In the genomic region with DNA sequence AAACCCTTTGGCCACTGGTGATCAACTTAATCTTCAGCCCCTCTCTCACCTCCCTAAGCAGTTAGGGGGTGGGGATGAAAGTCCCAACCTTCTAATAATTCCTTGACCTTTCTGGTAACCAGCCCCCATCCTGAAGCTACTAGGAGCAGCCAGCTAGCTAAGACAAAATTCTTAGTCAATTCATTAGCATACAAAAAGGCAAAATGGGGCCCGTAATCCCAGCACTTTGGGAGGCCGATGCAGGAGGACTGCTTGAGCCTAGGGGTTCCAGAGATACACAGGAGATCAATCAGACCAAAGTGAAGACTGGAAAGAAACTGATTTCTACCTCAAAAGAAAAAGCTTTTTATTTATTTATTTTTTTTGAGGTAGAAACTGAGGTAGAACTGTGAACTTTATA, we compare ENCODE assay signal across 10 cellular contexts. TPM values are rescaled to one million over a fixed set of nuclear protein-coding genes. Genes with fewer than 3 reads are reported as not detected.
DNase-seq lines count a peak whose midpoint lies in the region; ATAC-seq and TF ChIP-seq lines count a peak whose summit lies in the region.
"Had no signal": no experiment of that assay in that cellular context is flagged by ENCODE, and none has a peak within 500 bp of the region (broad histone marks: within the 10 kb centered on the region; RNA-seq: fewer than 3 reads in every experiment).

No MANE protein-coding gene starts in this region.

- peak overlapping the region; percentile 100 for H3K4me3 Mint-ChIP-seq in activated naive CD8-positive, alpha-beta T cell treated with anti-CD3 and anti-CD28 coated beads, Interleukin-2, amount 50 U/mL, for 24 hours
- peak overlapping the region; percentile 29 for H3K4me3 Mint-ChIP-seq in mesothelial cell of epicardium

- CTCF ChIA-PET in HCT116 (lab: Charles Lee) = no interaction called here

- H3K79me2 ChIP-seq in HCT116 (ENCODE audit: insufficient read depth, low read length) = peaks cover 68% of the 10 kb centered on the region

- H3K36me3 Mint-ChIP-seq in activated naive CD8-positive, alpha-beta T cell treated with anti-CD3 and anti-CD28 coated beads, Interleukin-2, amount 50 U/mL, for 24 hours (ENCODE audit: low read depth) = peaks cover 29% of the 10 kb centered on the region
- no peaks in the 10 kb centered on the region for H3K36me3 Mint-ChIP-seq in mesothelial cell of epicardium

- TF ChIP-seq POLR2A in HCT116 (IDR thresholded peaks at IDR 0.05; ENCODE audit: borderline replicate concordance, extremely low read depth, insufficient read depth, insufficient read length) = no peak

- ATAC-seq in HCT116 (no peak), GM19023 (IDR thresholded peaks at IDR 0.05; ENCODE audit: unreplicated experiment) (no peak)
- ATAC-seq in activated naive CD8-positive, alpha-beta T cell treated with anti-CD3 and anti-CD28 coated beads, Interleukin-2, amount 50 U/mL, for 24 hours = no peak
- ATAC-seq: pancreas had no signal

- BruUV-seq in HCT116 (replicated peaks; lab: Mats Ljungman, UMichigan) = no TSS peak

- H3K4me1 ChIP-seq in BLaER1 treated with 17β-estradiol and CSF1 and Interleukin-3, amounts not matched to agents 10 nM and 100 nM = peaks cover 26 to 47% (median 36%) of the 10 kb centered on the region in 10 experiments
- H3K4me1 ChIP-seq in HCT116 (ENCODE audit: control insufficient read depth in 1 of 2, insufficient read depth in 2 of 2, low read length in 2 of 2) = peaks cover 6 to 15% of the 10 kb centered on the region in 2 experiments; a peak in 3 of 4 replicates

- no peaks in the 10 kb centered on the region for H3K9me2 ChIP-seq in HCT116 (ENCODE audit: insufficient read depth)

- H3K36me3 ChIP-seq in BLaER1 treated with 17β-estradiol and CSF1 and Interleukin-3, amounts not matched to agents 10 nM and 100 nM = peaks cover 0 to 31% (median 16%) of the 10 kb centered on the region in 11 experiments; a peak in 15 of 22 replicates
- H3K36me3 ChIP-seq in HCT116 (ENCODE audit: control insufficient read depth in 1 of 2, insufficient read depth in 2 of 2, low read length in 2 of 2) = no peaks in the 10 kb centered on the region
- H3K36me3 ChIP-seq: pancreas, transverse colon had no signal

- TF ChIP-seq CTCF in HCT116 (IDR thresholded peaks at IDR 0.05 in 2 of 3, conservative IDR thresholded peaks at IDR 0.05 in 1 of 3; ENCODE audit: borderline replicate concordance in 1 of 3, insufficient read depth in 1 of 3, low read depth in 2 of 3, low read length in 2 of 3) (no peak), mesothelial cell of epicardium (IDR thresholded peaks at IDR 0.05; ENCODE audit: unreplicated experiment) (no peak)

- POLR2A ChIA-PET in HCT116 (lab: Charles Lee) = no interaction called here

- no peaks in the 10 kb centered on the region for H3K9me3 Mint-ChIP-seq in activated naive CD8-positive, alpha-beta T cell treated with anti-CD3 and anti-CD28 coated beads, Interleukin-2, amount 50 U/mL, for 24 hours
- H3K9me3 Mint-ChIP-seq in mesothelial cell of epicardium = no peaks in the 10 kb centered on the region

- no peaks in the 10 kb centered on the region for H3K27me3 ChIP-seq in BLaER1 treated with 17β-estradiol and CSF1 and Interleukin-3, amounts not matched to agents 10 nM and 100 nM
- H3K27me3 ChIP-seq in HCT116 (ENCODE audit: insufficient read depth, low read length) = no peaks in the 10 kb centered on the region
- H3K27me3 ChIP-seq: pancreas, transverse colon had no signal

- peaks cover 7 to 64% (median 52%) of the 10 kb centered on the region in 11 experiments; a peak in 17 of 22 replicates for H4K20me1 ChIP-seq in BLaER1 treated with 17β-estradiol and CSF1 and Interleukin-3, amounts not matched to agents 10 nM and 100 nM
- peaks cover 9% of the 10 kb centered on the region; the same call in 1 of the 2 replicates for H4K20me1 ChIP-seq in HCT116 (ENCODE audit: insufficient read depth)

- H3K4me2 ChIP-seq in BLaER1 treated with 17β-estradiol and CSF1 and Interleukin-3, amounts not matched to agents 10 nM and 100 nM = peak overlapping the region; percentile 73 to 92 (median 87)
- peak overlapping the region; percentile 84; the same call in 1 of the 2 replicates for H3K4me2 ChIP-seq in HCT116 (ENCODE audit: low read length)

- H3K9ac ChIP-seq in BLaER1 treated with 17β-estradiol and CSF1 and Interleukin-3, amounts not matched to agents 10 nM and 100 nM = peak overlapping the region in 5 of 11 experiments; percentile 88 to 91 (median 90); a peak in 9 of 22 replicates
- no peak overlapping the region for H3K9ac ChIP-seq in HCT116 (ENCODE audit: low read length)

- DNase-seq in HCT116 (ENCODE audit: low read depth, low spot score) = no peak
- DNase-seq in activated naive CD8-positive, alpha-beta T cell treated with anti-CD3 and anti-CD28 coated beads, Interleukin-2, amount 50 U/mL, for 24 hours = no peak
- no peak for DNase-seq in mesothelial cell of epicardium (ENCODE audit: low spot score in 2 of 2, unreplicated experiment in 2 of 2)
- no peak for DNase-seq in hypothalamus (lab: John Stamatoyannopoulos, UW)
- no peak for DNase-seq in nucleus accumbens (lab: John Stamatoyannopoulos, UW)
- no peak for DNase-seq in mesenteric fat pad (ENCODE audit: low spot score)
- DNase-seq: pancreas, transverse colon had no signal

- peaks cover 0 to 10% (median 0%) of the 10 kb centered on the region in 11 experiments; a peak in 2 of 22 replicates for H3K9me3 ChIP-seq in BLaER1 treated with 17β-estradiol and CSF1 and Interleukin-3, amounts not matched to agents 10 nM and 100 nM (replicated peaks in 1 of 11)
- no peaks in the 10 kb centered on the region for H3K9me3 ChIP-seq in HCT116 (ENCODE audit: control insufficient read depth in 1 of 2, insufficient read depth in 1 of 2, low read depth in 1 of 2, low read length in 2 of 2)
- H3K9me3 ChIP-seq: pancreas, transverse colon had no signal

- intact Hi-C loops in HCT116 (cut with micrococcal nuclease) = no loop called here

- RAD21 ChIA-PET in HCT116 (lab: Charles Lee; ENCODE audit: low non-redundant PET in 1 of 2, low total read pairs in 2 of 2, uncharacterized antibody in 2 of 2, unreplicated experiment in 2 of 2) = no interaction called here

- H2AFZ ChIP-seq in HCT116 (ENCODE audit: low read depth, low read length, poor library complexity, severe bottlenecking) = no peak overlapping the region

- H3K4me1 Mint-ChIP-seq in activated naive CD8-positive, alpha-beta T cell treated with anti-CD3 and anti-CD28 coated beads, Interleukin-2, amount 50 U/mL, for 24 hours = peaks cover 62% of the 10 kb centered on the region
- peaks cover 33% of the 10 kb centered on the region for H3K4me1 Mint-ChIP-seq in mesothelial cell of epicardium

- no peak overlapping the region for H3K27ac ChIP-seq in BLaER1 treated with 17β-estradiol and CSF1 and Interleukin-3, amounts not matched to agents 10 nM and 100 nM
- H3K27ac ChIP-seq in HCT116 (ENCODE audit: low read depth, low read length) = no peak overlapping the region
- H3K27ac ChIP-seq: pancreas had no signal

- no peak overlapping the region for H3K27ac Mint-ChIP-seq in activated naive CD8-positive, alpha-beta T cell treated with anti-CD3 and anti-CD28 coated beads, Interleukin-2, amount 50 U/mL, for 24 hours
- no peak overlapping the region for H3K27ac Mint-ChIP-seq in mesothelial cell of epicardium

- H3K4me3 ChIP-seq in BLaER1 treated with 17β-estradiol and CSF1 and Interleukin-3, amounts not matched to agents 10 nM and 100 nM = peak overlapping the region in 9 of 10 experiments; percentile 73 to 98 (median 90); a peak in 15 of 20 replicates
- no peak overlapping the region for H3K4me3 ChIP-seq in HCT116 (replicated peaks in 1 of 2; ENCODE audit: low read depth in 1 of 2, low read length in 2 of 2)

- no peaks in the 10 kb centered on the region for H3K27me3 Mint-ChIP-seq in activated naive CD8-positive, alpha-beta T cell treated with anti-CD3 and anti-CD28 coated beads, Interleukin-2, amount 50 U/mL, for 24 hours
- no peaks in the 10 kb centered on the region for H3K27me3 Mint-ChIP-seq in mesothelial cell of epicardium (ENCODE audit: low read depth)

- TF ChIP-seq RAD21 in HCT116 (IDR thresholded peaks at IDR 0.05; ENCODE audit: low read depth) = no peak

TF ChIP-seq in HCT116, 20 proteins besides CTCF, POLR2A, EP300 and RAD21 (continues in another document):
- TF ChIP-seq, protein P1, sequence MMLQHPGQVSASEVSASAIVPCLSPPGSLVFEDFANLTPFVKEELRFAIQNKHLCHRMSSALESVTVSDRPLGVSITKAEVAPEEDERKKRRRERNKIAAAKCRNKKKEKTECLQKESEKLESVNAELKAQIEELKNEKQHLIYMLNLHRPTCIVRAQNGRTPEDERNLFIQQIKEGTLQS (IDR thresholded peaks at IDR 0.05) = no peak
- TF ChIP-seq CBX3 (IDR thresholded peaks at IDR 0.05; ENCODE audit: low read depth) = no peak
- TF ChIP-seq, protein P2, sequence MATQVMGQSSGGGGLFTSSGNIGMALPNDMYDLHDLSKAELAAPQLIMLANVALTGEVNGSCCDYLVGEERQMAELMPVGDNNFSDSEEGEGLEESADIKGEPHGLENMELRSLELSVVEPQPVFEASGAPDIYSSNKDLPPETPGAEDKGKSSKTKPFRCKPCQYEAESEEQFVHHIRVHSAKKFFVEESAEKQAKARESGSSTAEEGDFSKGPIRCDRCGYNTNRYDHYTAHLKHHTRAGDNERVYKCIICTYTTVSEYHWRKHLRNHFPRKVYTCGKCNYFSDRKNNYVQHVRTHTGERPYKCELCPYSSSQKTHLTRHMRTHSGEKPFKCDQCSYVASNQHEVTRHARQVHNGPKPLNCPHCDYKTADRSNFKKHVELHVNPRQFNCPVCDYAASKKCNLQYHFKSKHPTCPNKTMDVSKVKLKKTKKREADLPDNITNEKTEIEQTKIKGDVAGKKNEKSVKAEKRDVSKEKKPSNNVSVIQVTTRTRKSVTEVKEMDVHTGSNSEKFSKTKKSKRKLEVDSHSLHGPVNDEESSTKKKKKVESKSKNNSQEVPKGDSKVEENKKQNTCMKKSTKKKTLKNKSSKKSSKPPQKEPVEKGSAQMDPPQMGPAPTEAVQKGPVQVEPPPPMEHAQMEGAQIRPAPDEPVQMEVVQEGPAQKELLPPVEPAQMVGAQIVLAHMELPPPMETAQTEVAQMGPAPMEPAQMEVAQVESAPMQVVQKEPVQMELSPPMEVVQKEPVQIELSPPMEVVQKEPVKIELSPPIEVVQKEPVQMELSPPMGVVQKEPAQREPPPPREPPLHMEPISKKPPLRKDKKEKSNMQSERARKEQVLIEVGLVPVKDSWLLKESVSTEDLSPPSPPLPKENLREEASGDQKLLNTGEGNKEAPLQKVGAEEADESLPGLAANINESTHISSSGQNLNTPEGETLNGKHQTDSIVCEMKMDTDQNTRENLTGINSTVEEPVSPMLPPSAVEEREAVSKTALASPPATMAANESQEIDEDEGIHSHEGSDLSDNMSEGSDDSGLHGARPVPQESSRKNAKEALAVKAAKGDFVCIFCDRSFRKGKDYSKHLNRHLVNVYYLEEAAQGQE (IDR thresholded peaks at IDR 0.05; ENCODE audit: low read depth) = no peak
- no peak for TF ChIP-seq TCF7L2 (IDR thresholded peaks at IDR 0.05; ENCODE audit: borderline replicate concordance, extremely low read depth, insufficient read depth, insufficient read length)
- no peak for TF ChIP-seq EGR1 (IDR thresholded peaks at IDR 0.05; ENCODE audit: low read depth)
- no peak for TF ChIP-seq YY1 (IDR thresholded peaks at IDR 0.05; ENCODE audit: extremely low read depth, insufficient replicate concordance, low read depth, low read length)

RNA-seq across cellular contexts. Expression of a gene that starts 1.8 kb away (rescaled TPM):
- 40.5 TPM for total RNA-seq in HCT116 (2021; ENCODE audit: unreplicated experiment)
- polyA plus RNA-seq in HCT116 (2012) = 13.2 and 13.8 TPM in 2 replicates
- total RNA-seq in mesothelial cell of epicardium = 45.6 to 48.3 TPM (median 47.7 TPM) in 3 replicates
- 27.4 TPM for total RNA-seq in mesenteric fat pad

Comparison
In these comparisons a context has a peak if more than half of its experiments do, and no peak if none do; other contexts are left out.
1. H3K4me3 ChIP-seq: peak in BLaER1 treated with 17β-estradiol and CSF1 and Interleukin-3, amounts not matched to agents 10 nM and 100 nM (9 of 10); none in HCT116 (0 of 2).